In the genomic region with DNA sequence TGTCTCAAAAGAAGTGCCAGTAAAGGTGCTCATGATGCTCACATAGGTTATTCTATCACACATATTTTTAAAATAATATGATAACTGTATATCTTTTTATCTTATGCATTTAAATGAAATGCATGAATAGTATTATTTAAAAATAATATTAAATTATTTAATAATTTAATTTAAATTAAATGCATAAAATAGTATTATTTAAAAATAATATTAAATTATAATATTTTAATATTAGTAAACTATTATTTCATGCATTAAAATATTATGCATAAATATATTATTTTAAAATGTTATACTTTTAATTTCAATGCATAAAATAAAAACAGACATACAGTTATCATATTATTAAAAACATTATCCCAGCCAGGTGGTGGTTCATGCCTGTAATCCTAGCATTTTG, we compare ENCODE assay signal across 18 cellular contexts. TPM values are rescaled to one million over a fixed set of nuclear protein-coding genes. Genes with fewer than 3 reads are reported as not detected.
A peak's percentile ranks its signal among the peaks of the same experiment; 100 is the strongest.
DNase-seq lines count a peak whose midpoint lies in the region; ATAC-seq, FAIRE-seq and TF ChIP-seq lines count a peak whose summit lies in the region.
"Had no signal": no experiment of that assay in that cellular context is flagged by ENCODE, and none has a peak within 500 bp of the region (broad histone marks: within the 10 kb centered on the region; RNA-seq: fewer than 3 reads in every experiment).

No MANE protein-coding gene starts in this region.

- CTCF ChIA-PET in WTC11 (lab: Charles Lee), result interaction anchor here (0.7 kb wide), 1 partner anchor 72 kb away, joined by 5 read pairs; no protein-coding TSS in a partner anchor

- no peaks in the 10 kb centered on the region for H3K4me1 ChIP-seq in small intestine (ENCODE audit: control insufficient read depth in 2 of 2, insufficient read depth in 1 of 2, low read depth in 1 of 2, low read length in 1 of 2)
- no peaks in the 10 kb centered on the region for H3K4me1 ChIP-seq in ovary (ENCODE audit: insufficient read depth)

- H3K4me1 Mint-ChIP-seq in WTC11, result no peaks in the 10 kb centered on the region
- H3K4me1 Mint-ChIP-seq: CD4-positive, alpha-beta memory T cell; GM23338 had no signal

- TF ChIP-seq POLR2A in ovary (IDR thresholded peaks at IDR 0.05), result no peak

- H3K27ac Mint-ChIP-seq in WTC11, result no peak overlapping the region
- H3K27ac Mint-ChIP-seq: CD4-positive, alpha-beta memory T cell; GM23338; H9 had no signal

- FAIRE-seq in G401.6 (lab: Jason Lieb, UNC) (peak; percentile 98), frontal cortex (lab: Jason Lieb, UNC) (peak; percentile 99), small intestine (lab: Jason Lieb, UNC) (peak; percentile 92), GM19239 (lab: Jason Lieb, UNC) (no peak)
- FAIRE-seq: GM12892 had no signal

- intact Hi-C loops in ovary (cut with DNase I), result no loop called here

- H3K27me3 ChIP-seq in small intestine (ENCODE audit: control insufficient read depth in 2 of 2, insufficient read depth in 2 of 2, low read length in 2 of 2) (no peaks in the 10 kb centered on the region), ovary (no peaks in the 10 kb centered on the region)

- H3K9me3 ChIP-seq in small intestine (ENCODE audit: control insufficient read depth, low read depth), result peaks cover 2% of the 10 kb centered on the region
- H3K9me3 ChIP-seq in ovary, result no peaks in the 10 kb centered on the region

- H3K4me3 ChIP-seq in small intestine (ENCODE audit: low read depth in 1 of 2, low read length in 2 of 2) (no peak overlapping the region), ovary (no peak overlapping the region)
- H3K4me3 ChIP-seq: GM23338 had no signal

- no peak for ATAC-seq in WTC11
- ATAC-seq: GM23338, HCT116 had no signal

- no peak for DNase-seq in WTC11 (ENCODE audit: low spot score)
- DNase-seq in frontal cortex (ENCODE audit: low spot score in 2 of 2), result no peak
- DNase-seq in small intestine, result no peak
- DNase-seq in GM19239 (ENCODE audit: insufficient read length, low spot score), result no peak
- DNase-seq in NCI-H2107 treated with DMSO at 0.1 percent for 48 hours (lab: John Stamatoyannopoulos, UW; ENCODE audit: unreplicated experiment), result no peak
- DNase-seq in ovary, result no peak
- DNase-seq: 8988T; C1 segment of cervical spinal cord; Calu3; CD4-positive, alpha-beta memory T cell; COR-L47; DMS53; DMS79 treated with DMSO at 0.1 percent for 48 hours; H9 had no signal

- H3K27ac ChIP-seq in small intestine (ENCODE audit: low read depth in 1 of 2, low read length in 1 of 2) (no peak overlapping the region), ovary (no peak overlapping the region)

- TF ChIP-seq EP300 in ovary (IDR thresholded peaks at IDR 0.05), result no peak

- POLR2A ChIA-PET in WTC11 (lab: Charles Lee), result no interaction called here

- H3K36me3 Mint-ChIP-seq in WTC11, result peaks cover 7% of the 10 kb centered on the region; the same call in 1 of the 2 replicates
- H3K36me3 Mint-ChIP-seq: CD4-positive, alpha-beta memory T cell had no signal

- TF ChIP-seq CTCF in WTC11 (IDR thresholded peaks at IDR 0.05), result no peak
- no peak for TF ChIP-seq CTCF in ovary (IDR thresholded peaks at IDR 0.05)

- H3K27me3 Mint-ChIP-seq in WTC11 (ENCODE audit: low read depth), result no peaks in the 10 kb centered on the region

- peaks cover 0 to 8% of the 10 kb centered on the region in 2 donors for H3K36me3 ChIP-seq in small intestine (ENCODE audit: control insufficient read depth in 2 of 2, insufficient read depth in 2 of 2, low read length in 2 of 2)
- H3K36me3 ChIP-seq in ovary, result no peaks in the 10 kb centered on the region

- peaks cover 7% of the 10 kb centered on the region; the same call in 1 of the 2 replicates for H3K9me3 Mint-ChIP-seq in WTC11
- H3K9me3 Mint-ChIP-seq: GM23338, H9 had no signal

- no peak overlapping the region for H3K4me3 Mint-ChIP-seq in WTC11
- H3K4me3 Mint-ChIP-seq: CD4-positive, alpha-beta memory T cell; GM23338; H9 had no signal

TF ChIP-seq in WTC11, 78 proteins besides CTCF, POLR2A, EP300 and RAD21:
- TF ChIP-seq HMGA2 (CRISPR knock-in tag; IDR thresholded peaks at IDR 0.05) (peak; percentile 100), ZNF423 (CRISPR knock-in tag; IDR thresholded peaks at IDR 0.05) (no peak)

RNA-seq across cellular contexts. Expression of a gene that starts 33.4 kb away (rescaled TPM):
- total RNA-seq in WTC11 (2021), result 2.5 to 3.7 TPM (median 3.6 TPM) in 3 replicates
- 3.3 TPM for total RNA-seq in frontal cortex
- polyA plus RNA-seq in small intestine, result 1 to 10 TPM; 1.4 to 2.5 (median 1.8) TPM
- total RNA-seq in ovary, result under 1 TPM in 6 of 7 donors, not detected in 1; 0.15 to 0.55 (median 0.31) TPM
- 1 to 10 TPM in 1 of 2 donors, under 1 TPM in 1; 0.38 to 1.1 TPM for polyA plus RNA-seq in ovary
- total RNA-seq: CD4-positive, alpha-beta memory T cell had no signal
- polyA plus RNA-seq: CD4-positive, alpha-beta memory T cell had no signal

RNA-seq across cellular contexts. Expression of a gene that starts 50.2 kb away (rescaled TPM):
- 20.7 to 27.4 TPM (median 22.4 TPM) in 3 replicates for total RNA-seq in WTC11 (2021)
- total RNA-seq in frontal cortex, result 50.1 TPM
- polyA plus RNA-seq in small intestine, result 10 to 100 TPM; 10.5 to 22.1 (median 16.5) TPM
- 10 to 100 TPM; 23.4 to 39.9 (median 32.9) TPM for total RNA-seq in ovary
- 10 to 100 TPM; 19.5 to 23.5 TPM for polyA plus RNA-seq in ovary
